Comparison of ENCODE assay signal across 23 cellular contexts in genomic region chr6:31610891-31611425, GRCh38. TPM values are rescaled to one million over a fixed set of nuclear protein-coding genes. Genes with fewer than 3 reads are reported as not detected.
DNase-seq lines count a peak whose midpoint lies in the region; ATAC-seq and TF ChIP-seq lines count a peak whose summit lies in the region.
"Had no signal": no experiment of that assay in that cellular context is flagged by ENCODE, and none has a peak within 500 bp of the region (broad histone marks: within the 10 kb centered on the region; RNA-seq: fewer than 3 reads in every experiment).

No MANE protein-coding gene starts in this region.

- CTCF ChIA-PET in activated CD8-positive, alpha-beta T cell treated with anti-CD3 and anti-CD28 coated beads for 36 hours (lab: Charles Lee) = interaction anchor here (0.7 to 38.9 kb wide), 3 partner anchors 16 to 118 kb away, joined by 3 to 2542 read pairs (median 132); partner anchors contain the start of genes ATP6V1G2, DDX39B, LST1 and LTA
- CTCF ChIA-PET in activated CD4-positive, alpha-beta memory T cell treated with anti-CD3 and anti-CD28 coated beads, Interleukin-2, amount 10 ng/mL, durations not matched to agents 7 days and 5 days (lab: Charles Lee) = interaction anchor here (0.7 to 1.7 kb wide), 2 partner anchors 13 to 127 kb away, joined by 3 to 10 read pairs; no protein-coding TSS in a partner anchor

- peaks cover 47% of the 10 kb centered on the region for H3K4me1 Mint-ChIP-seq in dendritic cell treated with granulocyte-macrophage colony-stimulating factor and Interleukin-4, amounts not matched to agents 40 ng/mL and 50 ng/mL, for 4 days (ENCODE audit: low read depth)
- peaks cover 32% of the 10 kb centered on the region for H3K4me1 Mint-ChIP-seq in mesothelial cell of epicardium
- H3K4me1 Mint-ChIP-seq in activated CD8-positive, alpha-beta T cell treated with anti-CD3 and anti-CD28 coated beads for 36 hours (ENCODE audit: low read depth) = peaks cover 20% of the 10 kb centered on the region
- peaks cover 24% of the 10 kb centered on the region for H3K4me1 Mint-ChIP-seq in activated CD4-positive, alpha-beta memory T cell treated with anti-CD3 and anti-CD28 coated beads, Interleukin-2, amount 10 ng/mL, durations not matched to agents 7 days and 5 days

- H3K9me3 ChIP-seq in GM23248 (ENCODE audit: low read depth) = no peaks in the 10 kb centered on the region
- no peaks in the 10 kb centered on the region for H3K9me3 ChIP-seq in Karpas-422 (ENCODE audit: low read length)
- H3K9me3 ChIP-seq: SJSA1 had no signal

- no peak for TF ChIP-seq CTCF in mesothelial cell of epicardium (IDR thresholded peaks at IDR 0.05; ENCODE audit: unreplicated experiment)
- TF ChIP-seq CTCF in activated CD8-positive, alpha-beta T cell treated with anti-CD3 and anti-CD28 coated beads for 36 hours (IDR thresholded peaks at IDR 0.05) = no peak
- no peak for TF ChIP-seq CTCF in GM10266 (IDR thresholded peaks at IDR 0.05; ENCODE audit: control insufficient read depth, insufficient read depth, low read depth, missing control alignments)

- H2AFZ ChIP-seq in GM23248 (no peak overlapping the region), Karpas-422 (ENCODE audit: low read length) (no peak overlapping the region)

- no peak for ATAC-seq in activated CD8-positive, alpha-beta T cell treated with anti-CD3 and anti-CD28 coated beads for 36 hours
- no peak for ATAC-seq in GM21737 (IDR thresholded peaks at IDR 0.05; ENCODE audit: unreplicated experiment)
- ATAC-seq: GM12878, PC-3 had no signal

- H3K79me2 ChIP-seq in GM23248 (ENCODE audit: insufficient read depth) (no peaks in the 10 kb centered on the region), Karpas-422 (ENCODE audit: low read length) (no peaks in the 10 kb centered on the region)

- H3F3A ChIP-seq in GM23248 (ENCODE audit: insufficient read depth) = no peaks in the 10 kb centered on the region; the same call in 1 of the 2 replicates

- H3K9me2 ChIP-seq in GM23248 (ENCODE audit: insufficient read depth) (no peaks in the 10 kb centered on the region), Karpas-422 (replicated peaks; ENCODE audit: insufficient read depth, low read length) (no peaks in the 10 kb centered on the region)

- peak overlapping the region; percentile 23 for H3K27ac Mint-ChIP-seq in dendritic cell treated with granulocyte-macrophage colony-stimulating factor and Interleukin-4, amounts not matched to agents 40 ng/mL and 50 ng/mL, for 4 days
- peak overlapping the region; percentile 1 for H3K27ac Mint-ChIP-seq in mesothelial cell of epicardium
- no peak overlapping the region for H3K27ac Mint-ChIP-seq in activated CD8-positive, alpha-beta T cell treated with anti-CD3 and anti-CD28 coated beads for 36 hours
- no peak overlapping the region for H3K27ac Mint-ChIP-seq in activated CD4-positive, alpha-beta memory T cell treated with anti-CD3 and anti-CD28 coated beads, Interleukin-2, amount 10 ng/mL, durations not matched to agents 7 days and 5 days

- peak; percentile 20 for DNase-seq in GM23248
- DNase-seq in Karpas-422 = peak; percentile 24
- no peak for DNase-seq in mesothelial cell of epicardium (ENCODE audit: low spot score in 2 of 2, unreplicated experiment in 2 of 2)
- no peak for DNase-seq in activated CD8-positive, alpha-beta T cell treated with anti-CD3 and anti-CD28 coated beads for 36 hours
- DNase-seq in activated CD4-positive, alpha-beta memory T cell treated with anti-CD3 and anti-CD28 coated beads, Interleukin-2, amount 10 ng/mL, durations not matched to agents 7 days and 5 days = no peak
- no peak for DNase-seq in GM10266 (ENCODE audit: extremely low spot score)
- DNase-seq: CD4-positive, alpha-beta memory T cell; DMS79; GOT3; KG1; NCI-H1105; NCI-H187 treated with DMSO at 0.1 percent for 48 hours; NCI-H526 treated with DMSO at 0.1 percent for 48 hours; NK-92 treated with Interleukin-12 subunit alpha and Interleukin-12 subunit beta, amount 100 ng/mL, for 24 hours; PC-3; SW 1271 had no signal

- H3K4me1 ChIP-seq in GM23248 (ENCODE audit: insufficient read depth) = no peaks in the 10 kb centered on the region
- H3K4me1 ChIP-seq in Karpas-422 (ENCODE audit: low read length) = peaks cover 24% of the 10 kb centered on the region
- H3K4me1 ChIP-seq: SJSA1 had no signal

- peaks cover 14% of the 10 kb centered on the region for H3K36me3 Mint-ChIP-seq in dendritic cell treated with granulocyte-macrophage colony-stimulating factor and Interleukin-4, amounts not matched to agents 40 ng/mL and 50 ng/mL, for 4 days (ENCODE audit: low read depth)
- no peaks in the 10 kb centered on the region for H3K36me3 Mint-ChIP-seq in mesothelial cell of epicardium
- H3K36me3 Mint-ChIP-seq in activated CD8-positive, alpha-beta T cell treated with anti-CD3 and anti-CD28 coated beads for 36 hours (ENCODE audit: low read depth) = peaks cover 1% of the 10 kb centered on the region
- H3K36me3 Mint-ChIP-seq in activated CD4-positive, alpha-beta memory T cell treated with anti-CD3 and anti-CD28 coated beads, Interleukin-2, amount 10 ng/mL, durations not matched to agents 7 days and 5 days (ENCODE audit: low read depth) = no peaks in the 10 kb centered on the region
- H3K36me3 Mint-ChIP-seq: CD4-positive, alpha-beta memory T cell had no signal

- POLR2A ChIA-PET in activated CD8-positive, alpha-beta T cell treated with anti-CD3 and anti-CD28 coated beads for 36 hours (lab: Charles Lee) = interaction anchor here (0.8 to 1.8 kb wide), 3 partner anchors 24 to 70 kb away, joined by 3 to 4 read pairs (median 3); partner anchors contain the start of gene BAG6
- POLR2A ChIA-PET in activated CD4-positive, alpha-beta memory T cell treated with anti-CD3 and anti-CD28 coated beads, Interleukin-2, amount 10 ng/mL, durations not matched to agents 7 days and 5 days (lab: Charles Lee) = interaction anchor here (0.7 to 1.5 kb wide), 5 partner anchors 11 to 69 kb away, joined by 3 to 5 read pairs (median 3); partner anchors contain the start of genes BAG6, DDX39B and TNF

- no peaks in the 10 kb centered on the region for H3K27me3 Mint-ChIP-seq in dendritic cell treated with granulocyte-macrophage colony-stimulating factor and Interleukin-4, amounts not matched to agents 40 ng/mL and 50 ng/mL, for 4 days
- no peaks in the 10 kb centered on the region for H3K27me3 Mint-ChIP-seq in mesothelial cell of epicardium (ENCODE audit: low read depth)
- no peaks in the 10 kb centered on the region for H3K27me3 Mint-ChIP-seq in activated CD8-positive, alpha-beta T cell treated with anti-CD3 and anti-CD28 coated beads for 36 hours
- peaks cover 2% of the 10 kb centered on the region for H3K27me3 Mint-ChIP-seq in activated CD4-positive, alpha-beta memory T cell treated with anti-CD3 and anti-CD28 coated beads, Interleukin-2, amount 10 ng/mL, durations not matched to agents 7 days and 5 days
- H3K27me3 Mint-ChIP-seq: CD4-positive, alpha-beta memory T cell had no signal

- in situ Hi-C loops in GM23248 (cut with MboI) = no loop called here

- H3K36me3 ChIP-seq in GM23248 (ENCODE audit: low read depth) (no peaks in the 10 kb centered on the region), Karpas-422 (ENCODE audit: insufficient read depth, low read length) (no peaks in the 10 kb centered on the region)
- H3K36me3 ChIP-seq: SJSA1 had no signal

- WGBS in GM23248 (ENCODE audit: low coverage in 1 of 2, low lambda C conversion rate in 2 of 2, missing lambda C conversion rate in 2 of 2), 2 experiments = 22 to 24% methylated on average over 6 of the region's 6 CpGs

- intact Hi-C loops in dendritic cell treated with granulocyte-macrophage colony-stimulating factor and Interleukin-4, amounts not matched to agents 40 ng/mL and 50 ng/mL, for 4 days (cut with micrococcal nuclease) = no loop called here
- intact Hi-C loops in activated CD8-positive, alpha-beta T cell treated with anti-CD3 and anti-CD28 coated beads for 36 hours (cut with micrococcal nuclease) = no loop called here

- H3K27me3 ChIP-seq in GM23248 (replicated peaks; ENCODE audit: insufficient read depth) (no peaks in the 10 kb centered on the region), Karpas-422 (ENCODE audit: low read length) (no peaks in the 10 kb centered on the region)
- H3K27me3 ChIP-seq: SJSA1 had no signal

- no peaks in the 10 kb centered on the region for H3K9me3 Mint-ChIP-seq in dendritic cell treated with granulocyte-macrophage colony-stimulating factor and Interleukin-4, amounts not matched to agents 40 ng/mL and 50 ng/mL, for 4 days
- no peaks in the 10 kb centered on the region for H3K9me3 Mint-ChIP-seq in mesothelial cell of epicardium
- no peaks in the 10 kb centered on the region for H3K9me3 Mint-ChIP-seq in activated CD8-positive, alpha-beta T cell treated with anti-CD3 and anti-CD28 coated beads for 36 hours
- no peaks in the 10 kb centered on the region for H3K9me3 Mint-ChIP-seq in activated CD4-positive, alpha-beta memory T cell treated with anti-CD3 and anti-CD28 coated beads, Interleukin-2, amount 10 ng/mL, durations not matched to agents 7 days and 5 days
- H3K9me3 Mint-ChIP-seq: CD4-positive, alpha-beta memory T cell had no signal

- H3K4me3 ChIP-seq in GM23248 (no peak overlapping the region), Karpas-422 (ENCODE audit: low read length) (no peak overlapping the region)
- H3K4me3 ChIP-seq: GM12878, SJSA1 had no signal

- H3K4me3 Mint-ChIP-seq in dendritic cell treated with granulocyte-macrophage colony-stimulating factor and Interleukin-4, amounts not matched to agents 40 ng/mL and 50 ng/mL, for 4 days = no peak overlapping the region
- H3K4me3 Mint-ChIP-seq in mesothelial cell of epicardium = no peak overlapping the region
- no peak overlapping the region for H3K4me3 Mint-ChIP-seq in activated CD8-positive, alpha-beta T cell treated with anti-CD3 and anti-CD28 coated beads for 36 hours
- H3K4me3 Mint-ChIP-seq in activated CD4-positive, alpha-beta memory T cell treated with anti-CD3 and anti-CD28 coated beads, Interleukin-2, amount 10 ng/mL, durations not matched to agents 7 days and 5 days = no peak overlapping the region
- H3K4me3 Mint-ChIP-seq: CD4-positive, alpha-beta memory T cell had no signal

- H3K4me2 ChIP-seq in GM23248 (ENCODE audit: unreplicated experiment) (no peak overlapping the region), Karpas-422 (ENCODE audit: low read depth, low read length, poor library complexity, severe bottlenecking) (no peak overlapping the region)

- H4K20me1 ChIP-seq in GM23248 (ENCODE audit: insufficient read depth) (no peaks in the 10 kb centered on the region), Karpas-422 (ENCODE audit: insufficient read depth, low read depth, low read length) (no peaks in the 10 kb centered on the region)

- H3K9ac ChIP-seq in GM23248 (no peak overlapping the region), Karpas-422 (ENCODE audit: low read length) (no peak overlapping the region)

- H3K27ac ChIP-seq in GM23248 (no peak overlapping the region), Karpas-422 (ENCODE audit: low read length) (no peak overlapping the region)
- H3K27ac ChIP-seq: RWPE1, SJSA1 had no signal

RNA-seq across cellular contexts. Expression of gene AIF1, which starts 4.1 kb away (rescaled TPM):
- not detected in 2 replicates for total RNA-seq in GM23248 (2014; rRNA removed; shearing (Covaris generic))
- polyA plus RNA-seq in GM23248 (2016; fragmentation: Nextera tagmentation; extraction: Ambion mirVana) = not detected in 2 replicates
- total RNA-seq in Karpas-422 (2014; rRNA removed; shearing (Covaris generic); ENCODE audit: low replicate concordance) = 0.76 TPM in 1 of 2 replicates, not detected in the other
- 5.1 to 6.0 TPM (median 5.1 TPM) in 3 replicates for total RNA-seq in mesothelial cell of epicardium
- 100 to 1,000 TPM; 240 to 253 TPM for total RNA-seq in activated CD8-positive, alpha-beta T cell treated with anti-CD3 and anti-CD28 coated beads for 36 hours
- 10 to 100 TPM; 11.3 to 11.7 TPM for total RNA-seq in activated CD4-positive, alpha-beta memory T cell treated with anti-CD3 and anti-CD28 coated beads, Interleukin-2, amount 10 ng/mL, durations not matched to agents 7 days and 5 days
- total RNA-seq: MCF 10A, PC-3, SJSA1 had no signal
- polyA plus RNA-seq: BJ had no signal

RNA-seq across cellular contexts. Expression of gene PRRC2A, which starts 9.6 kb away (rescaled TPM):
- total RNA-seq in GM23248 (2014; rRNA removed; shearing (Covaris generic)) = 46.0 and 50.5 TPM in 2 replicates
- 42.5 and 47.2 TPM in 2 replicates for polyA plus RNA-seq in GM23248 (2016; fragmentation: Nextera tagmentation; extraction: Ambion mirVana)
- total RNA-seq in Karpas-422 (2014; rRNA removed; shearing (Covaris generic); ENCODE audit: low replicate concordance) = 123 and 147 TPM in 2 replicates
- 273 to 290 TPM (median 288 TPM) in 3 replicates for total RNA-seq in mesothelial cell of epicardium
- total RNA-seq in activated CD8-positive, alpha-beta T cell treated with anti-CD3 and anti-CD28 coated beads for 36 hours = 100 to 1,000 TPM; 257 to 262 TPM
- total RNA-seq in activated CD4-positive, alpha-beta memory T cell treated with anti-CD3 and anti-CD28 coated beads, Interleukin-2, amount 10 ng/mL, durations not matched to agents 7 days and 5 days = 100 to 1,000 TPM; 215 to 222 TPM

RNA-seq across cellular contexts. Expression of gene NCR3, which starts 18.2 kb away (rescaled TPM):
- total RNA-seq in GM23248 (2014; rRNA removed; shearing (Covaris generic)) = not detected in 2 replicates
- polyA plus RNA-seq in GM23248 (2016; fragmentation: Nextera tagmentation; extraction: Ambion mirVana) = not detected in 2 replicates
- not detected in 2 replicates for total RNA-seq in Karpas-422 (2014; rRNA removed; shearing (Covaris generic); ENCODE audit: low replicate concordance)
- not detected in 3 replicates for total RNA-seq in mesothelial cell of epicardium
- total RNA-seq in activated CD8-positive, alpha-beta T cell treated with anti-CD3 and anti-CD28 coated beads for 36 hours = 10 to 100 TPM; 60.1 to 60.3 TPM
- total RNA-seq in activated CD4-positive, alpha-beta memory T cell treated with anti-CD3 and anti-CD28 coated beads, Interleukin-2, amount 10 ng/mL, durations not matched to agents 7 days and 5 days = 10 to 100 TPM; 76.4 to 78.3 TPM
- total RNA-seq: MCF 10A, SJSA1 had no signal
- polyA plus RNA-seq: BJ had no signal

RNA-seq across cellular contexts. Expression of gene LST1, which starts 24.9 kb away (rescaled TPM):
- not detected in 2 replicates for total RNA-seq in GM23248 (2014; rRNA removed; shearing (Covaris generic))
- not detected in 2 replicates for polyA plus RNA-seq in GM23248 (2016; fragmentation: Nextera tagmentation; extraction: Ambion mirVana)
- 5.1 and 6.6 TPM in 2 replicates for total RNA-seq in Karpas-422 (2014; rRNA removed; shearing (Covaris generic); ENCODE audit: low replicate concordance)
- 0.60 to 0.77 TPM in 2 of 3 replicates, not detected in the other for total RNA-seq in mesothelial cell of epicardium
- total RNA-seq in activated CD8-positive, alpha-beta T cell treated with anti-CD3 and anti-CD28 coated beads for 36 hours = 10 to 100 TPM; 40.4 to 43.6 TPM
- total RNA-seq in activated CD4-positive, alpha-beta memory T cell treated with anti-CD3 and anti-CD28 coated beads, Interleukin-2, amount 10 ng/mL, durations not matched to agents 7 days and 5 days = 10 to 100 TPM; 69.8 to 74.5 TPM
- total RNA-seq: MCF 10A, PC-3, SJSA1 had no signal

RNA-seq across cellular contexts. Expression of gene LTB, which starts 28.7 kb away (rescaled TPM):
- total RNA-seq in GM23248 (2014; rRNA removed; shearing (Covaris generic)) = not detected in 2 replicates
- 0.23 TPM in 1 of 2 replicates, not detected in the other for polyA plus RNA-seq in GM23248 (2016; fragmentation: Nextera tagmentation; extraction: Ambion mirVana)
- 74.1 and 241 TPM in 2 replicates for total RNA-seq in Karpas-422 (2014; rRNA removed; shearing (Covaris generic); ENCODE audit: low replicate concordance)
- 0.32 TPM in 1 of 3 replicates, not detected in the others for total RNA-seq in mesothelial cell of epicardium
- 100 to 1,000 TPM; 368 to 375 TPM for total RNA-seq in activated CD8-positive, alpha-beta T cell treated with anti-CD3 and anti-CD28 coated beads for 36 hours
- 1,000 to 10,000 TPM; 1,185 to 1,194 TPM for total RNA-seq in activated CD4-positive, alpha-beta memory T cell treated with anti-CD3 and anti-CD28 coated beads, Interleukin-2, amount 10 ng/mL, durations not matched to agents 7 days and 5 days
- total RNA-seq: SJSA1 had no signal
- polyA plus RNA-seq: BJ had no signal

Comparison
In these comparisons a context has a peak if more than half of its experiments do, and no peak if none do; other contexts are left out.
1. DNase-seq: peak in GM23248 (single experiment) and Karpas-422 (single experiment); none in mesothelial cell of epicardium (0 of 2), activated CD8-positive, alpha-beta T cell treated with anti-CD3 and anti-CD28 coated beads for 36 hours (single experiment), activated CD4-positive, alpha-beta memory T cell treated with anti-CD3 and anti-CD28 coated beads, Interleukin-2, amount 10 ng/mL, durations not matched to agents 7 days and 5 days (single experiment) and GM10266 (single experiment).
2. H3K27ac Mint-ChIP-seq: peak in dendritic cell treated with granulocyte-macrophage colony-stimulating factor and Interleukin-4, amounts not matched to agents 40 ng/mL and 50 ng/mL, for 4 days (single experiment) and mesothelial cell of epicardium (single experiment); none in activated CD8-positive, alpha-beta T cell treated with anti-CD3 and anti-CD28 coated beads for 36 hours (single experiment) and activated CD4-positive, alpha-beta memory T cell treated with anti-CD3 and anti-CD28 coated beads, Interleukin-2, amount 10 ng/mL, durations not matched to agents 7 days and 5 days (single experiment).
3. RNA of gene AIF1, which starts 4.1 kb away (total RNA-seq): 240 to 253 TPM in activated CD8-positive, alpha-beta T cell treated with anti-CD3 and anti-CD28 coated beads for 36 hours; 11.3 to 11.7 TPM in activated CD4-positive, alpha-beta memory T cell treated with anti-CD3 and anti-CD28 coated beads, Interleukin-2, amount 10 ng/mL, durations not matched to agents 7 days and 5 days, 5.1 to 6.0 TPM in mesothelial cell of epicardium, not detected in GM23248 and 0.76 TPM in Karpas-422; every median in the first group is over 10 times any median in the second.
4. RNA of gene NCR3, which starts 18.2 kb away (total RNA-seq): 76.4 to 78.3 TPM in activated CD4-positive, alpha-beta memory T cell treated with anti-CD3 and anti-CD28 coated beads, Interleukin-2, amount 10 ng/mL, durations not matched to agents 7 days and 5 days and 60.1 to 60.3 TPM in activated CD8-positive, alpha-beta T cell treated with anti-CD3 and anti-CD28 coated beads for 36 hours; not detected in GM23248, not detected in Karpas-422 and not detected in mesothelial cell of epicardium; every median in the first group is over 10 times any median in the second.